ENCODE assay signal across 13 cellular contexts in genomic region chr21:42669069-42669468, GRCh38. TPM values are rescaled to one million over a fixed set of nuclear protein-coding genes. Genes with fewer than 3 reads are reported as not detected.
A peak's percentile ranks its signal among the peaks of the same experiment; 100 is the strongest.
DNase-seq lines count a peak whose midpoint lies in the region; ATAC-seq and TF ChIP-seq lines count a peak whose summit lies in the region.
"Had no signal": no experiment of that assay in that cellular context is flagged by ENCODE, and none has a peak within 500 bp of the region (broad histone marks: within the 10 kb centered on the region; RNA-seq: fewer than 3 reads in every experiment).

No MANE protein-coding gene starts in this region.

- no peak overlapping the region for H2BK12ac ChIP-seq in mesenchymal stem cell (ENCODE audit: low read length in 2 of 2)

- peaks cover 22% of the 10 kb centered on the region for H3K36me3 Mint-ChIP-seq in endodermal cell (ENCODE audit: low read depth)

- no peak overlapping the region for H2BK5ac ChIP-seq in mesenchymal stem cell (ENCODE audit: low read depth, low read length, poor library complexity, severe bottlenecking)

- H3K27me3 Mint-ChIP-seq in endodermal cell (ENCODE audit: insufficient read depth), result no peaks in the 10 kb centered on the region

- peak; percentile 20; the same call in 1 of the 2 replicates for TF ChIP-seq CTCF in LNCaP clone FGC (IDR thresholded peaks at IDR 0.05; ENCODE audit: control insufficient read depth, extremely low read depth, insufficient read depth)
- peak; percentile 71 for TF ChIP-seq CTCF in endodermal cell (conservative IDR thresholded peaks at IDR 0.05)
- TF ChIP-seq CTCF in adrenal gland (IDR thresholded peaks at IDR 0.05), result no peak

- 58 to 61% methylated on average over 8 to 13 of the region's 13 CpGs for WGBS in endodermal cell (ENCODE audit: insufficient coverage in 1 of 2, insufficient read length in 1 of 2), 2 experiments
- WGBS in mesenchymal stem cell, result 65% methylated on average over 13 of the region's 13 CpGs
- 75 to 85% (median 82%) methylated on average over 13 of the region's 13 CpGs for WGBS in adrenal gland, 4 donors

- H3K36me3 ChIP-seq in BLaER1, result no peaks in the 10 kb centered on the region
- peaks cover 28% of the 10 kb centered on the region for H3K36me3 ChIP-seq in endodermal cell (ENCODE audit: control insufficient read depth, insufficient read depth, low read length)
- peaks cover 0 to 16% of the 10 kb centered on the region in 2 experiments for H3K36me3 ChIP-seq in mesenchymal stem cell (ENCODE audit: control insufficient read depth in 1 of 2, insufficient read depth in 2 of 2, low read depth in 1 of 2, low read length in 2 of 2)
- no peaks in the 10 kb centered on the region for H3K36me3 ChIP-seq in adrenal gland (replicated peaks in 1 of 2)

- H3K27ac ChIP-seq in BLaER1 (no peak overlapping the region), endodermal cell (ENCODE audit: low read depth, low read length) (no peak overlapping the region), mesenchymal stem cell (ENCODE audit: low read length, poor library complexity, severe bottlenecking) (no peak overlapping the region), adrenal gland (no peak overlapping the region)

- H3K4me3 ChIP-seq in BLaER1 (peak overlapping the region; percentile 49), LNCaP clone FGC (ENCODE audit: low read depth, low read length) (no peak overlapping the region), endodermal cell (ENCODE audit: low read length) (no peak overlapping the region), mesenchymal stem cell (ENCODE audit: insufficient read depth in 1 of 2, low read depth in 1 of 2, low read length in 2 of 2) (peak overlapping the region in 1 of 2 experiments; percentile 53), adrenal gland (no peak overlapping the region)
- H3K4me3 ChIP-seq: lung had no signal

- H3K79me1 ChIP-seq in mesenchymal stem cell (replicated peaks; ENCODE audit: low read length, poor library complexity, severe bottlenecking), result no peaks in the 10 kb centered on the region

- no peak overlapping the region for H4K91ac ChIP-seq in mesenchymal stem cell (ENCODE audit: low read length)

- TF ChIP-seq POLR2A in adrenal gland (IDR thresholded peaks at IDR 0.05), result no peak

- peaks cover 81% of the 10 kb centered on the region for H4K20me1 ChIP-seq in BLaER1

- no peak overlapping the region for H4K8ac ChIP-seq in mesenchymal stem cell (ENCODE audit: low read length)

- H3K4me1 Mint-ChIP-seq in endodermal cell, result peaks cover 44% of the 10 kb centered on the region

- H3K9me3 Mint-ChIP-seq in endodermal cell, result peaks cover 2% of the 10 kb centered on the region

- peak overlapping the region; percentile 67 for H3K27ac Mint-ChIP-seq in endodermal cell

- H2AK5ac ChIP-seq in mesenchymal stem cell (ENCODE audit: low read length, severe bottlenecking), result no peak overlapping the region

- H3K9ac ChIP-seq in BLaER1, result no peak overlapping the region
- no peak overlapping the region for H3K9ac ChIP-seq in endodermal cell (ENCODE audit: extremely low read depth, low read length, poor library complexity, severe bottlenecking)
- peak overlapping the region; percentile 43 for H3K9ac ChIP-seq in mesenchymal stem cell (ENCODE audit: low read length)

- no peak overlapping the region for H3K4me3 Mint-ChIP-seq in endodermal cell

- ATAC-seq in HG02973 (IDR thresholded peaks at IDR 0.05; ENCODE audit: unreplicated experiment), result no peak
- ATAC-seq: stimulated activated naive CD8-positive, alpha-beta T cell treated with anti-CD3 and anti-CD28 coated beads, Interleukin-15, Interleukin-2, amounts not matched to agents 100 U/mL and 50 U/mL, for 24 hours had no signal

- no peaks in the 10 kb centered on the region for H3K9me3 ChIP-seq in BLaER1
- H3K9me3 ChIP-seq in endodermal cell (ENCODE audit: control insufficient read depth, low read length), result no peaks in the 10 kb centered on the region
- H3K9me3 ChIP-seq in mesenchymal stem cell (ENCODE audit: control insufficient read depth, low read length), result no peaks in the 10 kb centered on the region
- no peaks in the 10 kb centered on the region for H3K9me3 ChIP-seq in adrenal gland (replicated peaks in 1 of 3)

- peaks cover 94% of the 10 kb centered on the region for H3K27me3 ChIP-seq in BLaER1
- H3K27me3 ChIP-seq in endodermal cell (ENCODE audit: control insufficient read depth, insufficient read depth, low read length, poor library complexity, severe bottlenecking), result no peaks in the 10 kb centered on the region
- H3K27me3 ChIP-seq in mesenchymal stem cell (ENCODE audit: control insufficient read depth in 1 of 2, insufficient read depth in 1 of 2, low read length in 2 of 2), result peaks cover 0 to 68% of the 10 kb centered on the region in 2 experiments
- H3K27me3 ChIP-seq in adrenal gland, result no peaks in the 10 kb centered on the region

- H2BK120ac ChIP-seq in mesenchymal stem cell (ENCODE audit: low read depth, low read length), result no peak overlapping the region

- H3K18ac ChIP-seq in mesenchymal stem cell (ENCODE audit: low read depth in 1 of 2, low read length in 2 of 2), result no peak overlapping the region

- H2BK15ac ChIP-seq in mesenchymal stem cell (ENCODE audit: low read depth, poor library complexity, severe bottlenecking), result no peak overlapping the region

- no peak overlapping the region for H3K14ac ChIP-seq in mesenchymal stem cell (ENCODE audit: low read length in 2 of 2)

- H3K4me1 ChIP-seq in BLaER1 (peaks cover 78% of the 10 kb centered on the region), endodermal cell (ENCODE audit: control insufficient read depth, insufficient read depth, low read length) (peaks cover 24% of the 10 kb centered on the region), mesenchymal stem cell (ENCODE audit: control insufficient read depth, insufficient read depth, low read depth, low read length) (peaks cover 21% of the 10 kb centered on the region), adrenal gland (replicated peaks in 1 of 2) (peaks cover 3 to 9% of the 10 kb centered on the region in 2 donors)

- H2AFZ ChIP-seq in mesenchymal stem cell (ENCODE audit: low read depth, low read length), result no peak overlapping the region

- H3K23ac ChIP-seq in mesenchymal stem cell (ENCODE audit: low read length in 2 of 2), result no peak overlapping the region

- peak overlapping the region; percentile 90 for H3K4me2 ChIP-seq in BLaER1
- no peak overlapping the region for H3K4me2 ChIP-seq in mesenchymal stem cell (ENCODE audit: low read length, poor library complexity, severe bottlenecking)

- no peak overlapping the region for H3K4ac ChIP-seq in mesenchymal stem cell (ENCODE audit: low read depth in 1 of 2, low read length in 2 of 2)

- intact Hi-C loops in adrenal gland (cut with DNase I), result loop anchor here in 1 of 2 donors (5.0 kb wide), 1 partner anchor 48 kb away; no protein-coding TSS in a partner anchor

- DNase-seq in LNCaP clone FGC (ENCODE audit: low read depth), result no peak
- DNase-seq in endodermal cell, result peak; percentile 92
- no peak for DNase-seq in mesenchymal stem cell
- DNase-seq in hippocampal formation (lab: John Stamatoyannopoulos, UW), result no peak
- no peak for DNase-seq in NCI-H128 (lab: John Stamatoyannopoulos, UW; ENCODE audit: unreplicated experiment)
- DNase-seq in adrenal gland, result no peak
- DNase-seq: DND-41; KG1; stimulated activated CD4-positive, alpha-beta T cell treated with anti-CD3 and anti-CD28 coated beads, Interleukin-4, amount 100 ng/mL, for 1 hour; stimulated activated naive CD8-positive, alpha-beta T cell treated with anti-CD3 and anti-CD28 coated beads, Interleukin-15, Interleukin-2, amounts not matched to agents 100 U/mL and 50 U/mL, for 24 hours had no signal

RNA-seq across cellular contexts. Expression of gene PDE9A, which starts 15.6 kb away (rescaled TPM):
- total RNA-seq in endodermal cell, result 10 to 100 TPM; 45.9 to 62.4 TPM
- 36.5 TPM for polyA plus RNA-seq in endodermal cell (2013, experiment 1 of 2)
- 34.3 TPM for polyA plus RNA-seq in endodermal cell (2013, experiment 2 of 2)
- polyA plus RNA-seq in mesenchymal stem cell (2013, experiment 1 of 2), result 24.7 TPM
- polyA plus RNA-seq in mesenchymal stem cell (2013, experiment 2 of 2), result 24.2 TPM
- 10 to 100 TPM; 12.4 to 58.1 (median 16.8) TPM for total RNA-seq in adrenal gland
- 10 to 100 TPM; 19.9 to 23.8 (median 20.0) TPM for polyA plus RNA-seq in adrenal gland

Comparison
In these comparisons a context has a peak if more than half of its experiments do, and no peak if none do; other contexts are left out.
1. CTCF ChIP-seq: peak in LNCaP clone FGC (single experiment) and endodermal cell (single experiment); none in adrenal gland (0 of 6).